Comparison of ENCODE assay signal across 34 cellular contexts in genomic region chr11:71304045-71304444, GRCh38. TPM values are rescaled to one million over a fixed set of nuclear protein-coding genes. Genes with fewer than 3 reads are reported as not detected.
"Had no signal": no experiment of that assay in that cellular context is flagged by ENCODE, and none has a peak within 500 bp of the region (broad histone marks: within the 10 kb centered on the region; RNA-seq: fewer than 3 reads in every experiment).

No MANE protein-coding gene starts in this region.

- H3K4me1 Mint-ChIP-seq: activated CD4-positive, alpha-beta T cell treated with anti-CD3 and anti-CD28 coated beads, Interleukin-2, amount 10 ng/mL, durations not matched to agents 24 days and 14 days; activated T-helper 17 cell treated with anti-CD3 and anti-CD28 coated beads, Interleukin-2, amount 50 U/mL, for 72 hours had no signal

- H3K9ac ChIP-seq: KMS-11 had no signal

- ATAC-seq: activated CD8-positive, alpha-beta T cell treated with anti-CD3 and anti-CD28 coated beads for 36 hours; activated naive CD4-positive, alpha-beta T cell treated with anti-CD3 and anti-CD28 coated beads, Interleukin-2, amount 50 U/mL, for 72 hours; activated T-cell treated with anti-CD3 and anti-CD28 coated beads, Interleukin-2, amount 50 U/mL, for 72 hours; activated T-helper 17 cell treated with anti-CD3 and anti-CD28 coated beads, Interleukin-2, amount 50 U/mL, for 72 hours; body of pancreas had no signal

- H3K36me3 Mint-ChIP-seq: activated naive CD4-positive, alpha-beta T cell treated with anti-CD3 and anti-CD28 coated beads, Interleukin-2, amount 50 U/mL, for 72 hours had no signal

- H3K4me3 ChIP-seq: adrenal gland, body of pancreas, breast epithelium, PC-9 had no signal

- H3K27ac ChIP-seq: adrenal gland, body of pancreas, breast epithelium, KMS-11, PC-9, WERI-Rb-1 had no signal

- H3K4me1 ChIP-seq: adrenal gland, breast epithelium had no signal

- H2AFZ ChIP-seq: PC-9 had no signal

- H3K27me3 ChIP-seq: body of pancreas, breast epithelium had no signal

- H3K4me3 Mint-ChIP-seq: activated CD4-positive, alpha-beta T cell treated with anti-CD3 and anti-CD28 coated beads, Interleukin-2, amount 10 ng/mL, durations not matched to agents 24 days and 14 days; activated CD8-positive, alpha-beta T cell treated with anti-CD3 and anti-CD28 coated beads for 36 hours; activated naive CD4-positive, alpha-beta T cell treated with anti-CD3 and anti-CD28 coated beads for 36 hours; activated T-cell treated with anti-CD3 and anti-CD28 coated beads, Interleukin-2, amount 50 U/mL, for 72 hours; activated T-helper 17 cell treated with anti-CD3 and anti-CD28 coated beads, Interleukin-2, amount 50 U/mL, for 72 hours had no signal

- H3K27me3 Mint-ChIP-seq: activated CD4-positive, alpha-beta T cell treated with anti-CD3 and anti-CD28 coated beads, Interleukin-2, amount 10 ng/mL, durations not matched to agents 24 days and 14 days had no signal

- H3K9me3 Mint-ChIP-seq: activated CD4-positive, alpha-beta T cell treated with anti-CD3 and anti-CD28 coated beads, Interleukin-2, amount 10 ng/mL, durations not matched to agents 24 days and 14 days; activated CD8-positive, alpha-beta T cell treated with anti-CD3 and anti-CD28 coated beads for 36 hours; activated naive CD4-positive, alpha-beta T cell treated with anti-CD3 and anti-CD28 coated beads for 36 hours; activated naive CD4-positive, alpha-beta T cell treated with anti-CD3 and anti-CD28 coated beads, Interleukin-2, amount 50 U/mL, for 72 hours; activated T-cell treated with anti-CD3 and anti-CD28 coated beads, Interleukin-2, amount 50 U/mL, for 72 hours; activated T-helper 17 cell treated with anti-CD3 and anti-CD28 coated beads, Interleukin-2, amount 50 U/mL, for 72 hours had no signal

- DNase-seq: activated CD4-positive, alpha-beta T cell treated with anti-CD3 and anti-CD28 coated beads for 1 hour; activated CD4-positive, alpha-beta T cell treated with anti-CD3 and anti-CD28 coated beads, Interleukin-2, amount 10 ng/mL, durations not matched to agents 24 days and 14 days; activated CD4-positive, alpha-beta T cell treated with anti-CD3 and anti-CD28 coated beads, Interleukin-2, amount 50 U/mL, for 4 hours; activated CD4-positive, CD25-positive, alpha-beta regulatory T cell; activated CD8-positive, alpha-beta T cell treated with anti-CD3 and anti-CD28 coated beads for 36 hours; activated gamma-delta T cell treated with Interleukin-2 at 50 U/mL for 16 hours; activated naive CD4-positive, alpha-beta T cell treated with anti-CD3 and anti-CD28 coated beads for 36 hours; activated T-cell treated with anti-CD3 and anti-CD28 coated beads, Interleukin-2, amount 50 U/mL, for 1 hour; activated T-cell treated with anti-CD3 and anti-CD28 coated beads, Interleukin-2, amount 50 U/mL, for 72 hours; body of pancreas; caudate nucleus; NCI-H1092 treated with DMSO at 0.1 percent for 48 hours; NCI-H1417; NCI-H146; NCI-H187; NCI-H2029 treated with DMSO at 0.1 percent for 48 hours; NCI-H2107; NCI-H2171; NCI-H510A; NCI-H526; NCI-H748 treated with DMSO at 0.1 percent for 48 hours; PC-9; Right ventricle myocardium superior; T1000; WERI-Rb-1 had no signal

- H3K36me3 ChIP-seq: adrenal gland, breast epithelium, WERI-Rb-1 had no signal

- H3K27ac Mint-ChIP-seq: activated CD4-positive, alpha-beta T cell treated with anti-CD3 and anti-CD28 coated beads, Interleukin-2, amount 10 ng/mL, durations not matched to agents 24 days and 14 days; activated CD8-positive, alpha-beta T cell treated with anti-CD3 and anti-CD28 coated beads for 36 hours; activated naive CD4-positive, alpha-beta T cell treated with anti-CD3 and anti-CD28 coated beads for 36 hours; activated naive CD4-positive, alpha-beta T cell treated with anti-CD3 and anti-CD28 coated beads, Interleukin-2, amount 50 U/mL, for 72 hours; activated T-cell treated with anti-CD3 and anti-CD28 coated beads, Interleukin-2, amount 50 U/mL, for 72 hours; activated T-helper 17 cell treated with anti-CD3 and anti-CD28 coated beads, Interleukin-2, amount 50 U/mL, for 72 hours had no signal

- H3K9me3 ChIP-seq: adrenal gland, body of pancreas, breast epithelium had no signal

- H3K4me2 ChIP-seq: KMS-11, PC-9 had no signal

RNA-seq across cellular contexts. Expression of gene SHANK2, which starts 51.7 kb away (rescaled TPM):
- total RNA-seq: activated CD4-positive, alpha-beta T cell treated with anti-CD3 and anti-CD28 coated beads, Interleukin-2, amount 10 ng/mL, durations not matched to agents 24 days and 14 days; activated CD8-positive, alpha-beta memory T cell treated with anti-CD3 and anti-CD28 coated beads for 36 hours; activated CD8-positive, alpha-beta T cell treated with anti-CD3 and anti-CD28 coated beads for 36 hours; activated naive CD4-positive, alpha-beta T cell treated with anti-CD3 and anti-CD28 coated beads for 36 hours; activated naive CD4-positive, alpha-beta T cell treated with anti-CD3 and anti-CD28 coated beads, Interleukin-2, amount 50 U/mL, for 72 hours; activated T-helper 17 cell treated with anti-CD3 and anti-CD28 coated beads, Interleukin-2, amount 50 U/mL, for 72 hours; OCI-LY7; T-helper 1 cell treated with Interleukin-12 subunit alpha and Interleukin-12 subunit beta and Interleukin-4 antibody, amounts not matched to agents 30 ng/mL and 1 ng/mL, for 36 hours; T-helper 2 cell treated with Interferon-gamma antibody and Interleukin-4, amounts not matched to agents 100 ng/mL and 5 ng/mL, for 36 hours had no signal
